7 cellular contexts compared by ENCODE assay signal in genomic region chr1:46826892-46827291, GRCh38. TPM values are rescaled to one million over a fixed set of nuclear protein-coding genes. Genes with fewer than 3 reads are reported as not detected.
"Had no signal": no experiment of that assay in that cellular context is flagged by ENCODE, and none has a peak within 500 bp of the region (broad histone marks: within the 10 kb centered on the region; RNA-seq: fewer than 3 reads in every experiment).

No MANE protein-coding gene starts in this region.

RNA-seq across cellular contexts. Expression of gene CYP4B1, which starts 28.0 kb away (rescaled TPM):
- total RNA-seq: kidney epithelial cell; lung microvascular endothelial cell; mononuclear cell; myocyte; naive thymus-derived CD4-positive, alpha-beta T cell; naive thymus-derived CD8-positive, alpha-beta T cell had no signal
- polyA plus RNA-seq: immature natural killer cell; naive thymus-derived CD4-positive, alpha-beta T cell; naive thymus-derived CD8-positive, alpha-beta T cell had no signal
